8 cellular contexts compared by ENCODE assay signal in the genomic region with DNA sequence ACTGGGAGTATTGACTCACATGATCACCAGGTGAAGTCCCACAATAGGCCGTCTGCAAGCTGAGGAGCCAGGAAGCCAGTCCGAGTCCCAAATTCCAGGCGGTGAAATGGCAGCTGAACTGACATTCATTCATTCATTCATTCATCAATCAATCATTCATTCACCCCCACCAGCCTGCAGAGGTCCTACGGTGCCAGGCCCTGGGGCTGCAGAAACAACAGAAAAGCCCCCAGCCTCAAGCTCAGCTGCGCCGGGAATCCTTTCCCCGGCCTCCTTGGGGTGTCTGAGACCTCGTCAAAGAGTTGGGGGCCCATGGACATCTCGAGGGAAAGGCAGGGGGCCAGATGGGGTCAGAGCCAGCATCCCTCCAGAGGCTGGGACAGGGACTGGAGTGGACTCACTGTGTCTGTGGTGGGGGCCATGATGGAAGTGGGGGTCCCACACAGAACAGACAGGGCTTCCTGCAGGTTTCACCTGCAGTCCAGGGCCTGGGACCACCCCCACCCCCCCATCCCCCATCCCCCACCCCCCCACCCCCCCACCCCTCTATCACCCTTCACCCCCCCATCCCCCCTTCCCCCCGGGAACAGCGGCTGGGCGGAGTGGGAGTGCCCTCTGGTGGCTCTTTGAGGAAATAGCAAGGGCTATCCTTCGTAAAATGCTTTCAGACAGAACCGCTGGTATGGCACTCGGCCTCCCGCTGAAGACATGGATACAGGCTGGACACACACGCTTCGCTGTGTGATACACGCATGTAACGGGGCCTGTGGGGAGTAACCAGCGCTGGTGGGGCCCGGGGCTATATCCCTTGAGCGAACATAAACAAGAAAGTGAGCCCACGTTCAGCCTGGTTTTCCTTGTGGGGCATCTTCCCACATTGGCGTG. TPM values are rescaled to one million over a fixed set of nuclear protein-coding genes. Genes with fewer than 3 reads are reported as not detected.
DNase-seq lines count a peak whose midpoint lies in the region; ATAC-seq and TF ChIP-seq lines count a peak whose summit lies in the region.

No MANE protein-coding gene starts in this region.

- H3K27me3 ChIP-seq in esophagus muscularis mucosa = peaks cover 0 to 40% (median 2%) of the 10 kb centered on the region in 4 donors
- no peaks in the 10 kb centered on the region for H3K27me3 ChIP-seq in thoracic aorta (replicated peaks; ENCODE audit: insufficient read depth)

- no peak for ATAC-seq in thoracic aorta (ENCODE audit: insufficient number of reproducible peaks, low FRiP score, low read depth)
- ATAC-seq in HG02852 (IDR thresholded peaks at IDR 0.05; ENCODE audit: unreplicated experiment) = no peak

- TF ChIP-seq POLR2A in esophagus muscularis mucosa (IDR thresholded peaks at IDR 0.05; ENCODE audit: low read depth) = no peak

- intact Hi-C loops in esophagus muscularis mucosa (cut with DNase I) = loop anchor here (5.0 kb wide), 1 partner anchor 119 kb away; no protein-coding TSS in a partner anchor

- H3K9me3 Mint-ChIP-seq in nephron progenitor cell = no peaks in the 10 kb centered on the region

- peak overlapping the region; percentile 26 to 46 (median 34) for H3K4me3 ChIP-seq in esophagus muscularis mucosa
- peak overlapping the region; percentile 58 for H3K4me3 ChIP-seq in thoracic aorta

- TF ChIP-seq CTCF in esophagus muscularis mucosa (IDR thresholded peaks at IDR 0.05) (peak; percentile 59 to 67 (median 67)), nephron progenitor cell (IDR thresholded peaks at IDR 0.05) (peak; percentile 58), thoracic aorta (IDR thresholded peaks at IDR 0.05) (peak; percentile 72)

- H3K27me3 Mint-ChIP-seq in nephron progenitor cell (ENCODE audit: low read depth, poor library complexity) = peaks cover 29% of the 10 kb centered on the region

- H3K27ac ChIP-seq in esophagus muscularis mucosa (replicated peaks in 1 of 4) (no peak overlapping the region), thoracic aorta (no peak overlapping the region)

- no peaks in the 10 kb centered on the region for H3K9me3 ChIP-seq in esophagus muscularis mucosa
- H3K9me3 ChIP-seq in thoracic aorta = no peaks in the 10 kb centered on the region

- H3K36me3 ChIP-seq in esophagus muscularis mucosa = no peaks in the 10 kb centered on the region
- no peaks in the 10 kb centered on the region for H3K36me3 ChIP-seq in thoracic aorta

- peaks cover 8 to 20% (median 14%) of the 10 kb centered on the region in 4 donors for H3K4me1 ChIP-seq in esophagus muscularis mucosa
- H3K4me1 ChIP-seq in thoracic aorta (ENCODE audit: control insufficient read depth in 1 of 2, low read depth in 2 of 2) = peaks cover 0 to 7% of the 10 kb centered on the region in 2 donors

- H3K4me1 Mint-ChIP-seq in nephron progenitor cell = peaks cover 24% of the 10 kb centered on the region

- H3K36me3 Mint-ChIP-seq in nephron progenitor cell (ENCODE audit: low read depth) = no peaks in the 10 kb centered on the region

- H3K27ac Mint-ChIP-seq in nephron progenitor cell = no peak overlapping the region

- DNase-seq in NOMO-1 (lab: John Stamatoyannopoulos, UW; ENCODE audit: unreplicated experiment in 2 of 2) (peak; percentile 23 to 27), NOMO-1 treated with dmso at 0.1 percent for 144 hours (lab: John Stamatoyannopoulos, UW; ENCODE audit: unreplicated experiment) (no peak), NCI-H2227 treated with DMSO at 0.1 percent for 48 hours (lab: John Stamatoyannopoulos, UW) (peak; percentile 21), activated T-cell treated with anti-CD3 and anti-CD28 coated beads for 1 hour (ENCODE audit: low read depth) (peak; percentile 48), esophagus muscularis mucosa (ENCODE audit: extremely low spot score) (no peak), nephron progenitor cell (peak; percentile 62), thoracic aorta (ENCODE audit: low spot score) (no peak)

- WGBS in esophagus muscularis mucosa = 31% methylated on average over 22 of the region's 25 CpGs

- TF ChIP-seq EP300 in esophagus muscularis mucosa (IDR thresholded peaks at IDR 0.05) = no peak

- no peak overlapping the region for H3K4me3 Mint-ChIP-seq in nephron progenitor cell

RNA-seq across cellular contexts. Expression of a gene that starts 8.5 kb away (rescaled TPM):
- total RNA-seq in esophagus muscularis mucosa (10 to 100 TPM; 15.9 to 29.1 (median 26.6) TPM), thoracic aorta (10 to 100 TPM; 21.8 to 30.3 TPM)

Comparison
In these comparisons a context has a peak if more than half of its experiments do, and no peak if none do; other contexts are left out.
1. DNase-seq: peak in NOMO-1 (2 of 2), NCI-H2227 treated with DMSO at 0.1 percent for 48 hours (single experiment), activated T-cell treated with anti-CD3 and anti-CD28 coated beads for 1 hour (single experiment) and nephron progenitor cell (single experiment); none in NOMO-1 treated with dmso at 0.1 percent for 144 hours (single experiment), esophagus muscularis mucosa (single experiment) and thoracic aorta (single experiment).
2. Peak in every context shown above with its lines, with median percentiles within 50 percentile points of each other: CTCF ChIP-seq.